Comparison of ENCODE assay signal across 22 cellular contexts in the genomic region with DNA sequence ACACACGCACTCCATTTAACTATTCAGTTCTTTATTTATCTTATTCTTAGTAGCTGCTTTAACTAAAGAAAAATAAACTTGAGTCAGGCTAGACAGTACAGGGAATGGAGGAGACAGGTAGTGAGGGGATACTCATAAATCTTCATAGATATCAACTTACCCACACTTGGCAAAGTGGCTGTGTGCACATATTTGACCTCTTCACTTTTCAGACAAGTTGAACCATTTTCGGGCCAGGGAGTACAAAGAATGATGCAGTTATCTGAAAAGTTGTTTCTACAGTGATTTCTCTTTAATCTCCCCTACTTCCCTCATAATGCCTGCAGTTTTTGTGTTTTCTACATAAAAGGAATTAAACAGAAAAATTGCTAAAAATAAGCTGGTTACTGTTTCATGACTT.
DNase-seq lines count a peak whose midpoint lies in the region; ATAC-seq, FAIRE-seq and TF ChIP-seq lines count a peak whose summit lies in the region.
"Had no signal": no experiment of that assay in that cellular context is flagged by ENCODE, and none has a peak within 500 bp of the region (broad histone marks: within the 10 kb centered on the region; RNA-seq: fewer than 3 reads in every experiment).

No MANE protein-coding gene starts in this region.

- H3K9me3 Mint-ChIP-seq in H9, result no peaks in the 10 kb centered on the region
- H3K9me3 Mint-ChIP-seq in activated naive CD8-positive, alpha-beta T cell treated with anti-CD3 and anti-CD28 coated beads, Interleukin-2, amount 50 U/mL, for 24 hours, result peaks cover under 1% of the 10 kb centered on the region
- H3K9me3 Mint-ChIP-seq: activated T-cell treated with anti-CD3 and anti-CD28 coated beads, Interleukin-2, amount 50 U/mL, for 24 hours; CD4-positive, alpha-beta T cell; central memory CD8-positive, alpha-beta T cell had no signal

- H3K9me3 ChIP-seq in H9 (ENCODE audit: control insufficient read depth, low read depth, low read length) (no peaks in the 10 kb centered on the region), thoracic aorta (no peaks in the 10 kb centered on the region)

- H3K23me2 ChIP-seq in H9 (ENCODE audit: insufficient read length, low read depth, low read length, poor library complexity, severe bottlenecking), result no peaks in the 10 kb centered on the region

- no peaks in the 10 kb centered on the region for H4K20me1 ChIP-seq in H9 (ENCODE audit: control insufficient read depth, insufficient read depth, insufficient read length)

- H3T11ph ChIP-seq in H9 (ENCODE audit: low read length), result no peak overlapping the region

- H3K36me3 Mint-ChIP-seq in H9 (ENCODE audit: insufficient read depth in 1 of 3, low read depth in 3 of 3), result peaks cover 2 to 8% (median 3%) of the 10 kb centered on the region in 3 experiments; a peak in 3 of 7 replicates
- no peaks in the 10 kb centered on the region for H3K36me3 Mint-ChIP-seq in activated naive CD8-positive, alpha-beta T cell treated with anti-CD3 and anti-CD28 coated beads, Interleukin-2, amount 50 U/mL, for 24 hours (ENCODE audit: low read depth)
- H3K36me3 Mint-ChIP-seq: naive thymus-derived CD8-positive, alpha-beta T cell had no signal

- no peak overlapping the region for H4K8ac ChIP-seq in H9 (replicated peaks; ENCODE audit: insufficient read length, low read depth, low read length)

- peaks cover 23 to 24% of the 10 kb centered on the region in 2 experiments for H3K4me1 Mint-ChIP-seq in H9
- no peaks in the 10 kb centered on the region for H3K4me1 Mint-ChIP-seq in activated naive CD8-positive, alpha-beta T cell treated with anti-CD3 and anti-CD28 coated beads, Interleukin-2, amount 50 U/mL, for 24 hours
- H3K4me1 Mint-ChIP-seq: central memory CD8-positive, alpha-beta T cell; naive thymus-derived CD8-positive, alpha-beta T cell had no signal

- no peak overlapping the region for H3K4me3 ChIP-seq in thoracic aorta
- H3K4me3 ChIP-seq: skin epidermis had no signal

- FAIRE-seq in frontal cortex (lab: Jason Lieb, UNC), result no peak

- no peak overlapping the region for H3K23ac ChIP-seq in H9 (ENCODE audit: insufficient read length, low read depth, low read length)

- H3K27ac Mint-ChIP-seq in H9, result peak overlapping the region in 2 of 3 experiments; percentile 4 to 86; a peak in 3 of 7 replicates
- H3K27ac Mint-ChIP-seq in activated naive CD8-positive, alpha-beta T cell treated with anti-CD3 and anti-CD28 coated beads, Interleukin-2, amount 50 U/mL, for 24 hours, result no peak overlapping the region
- H3K27ac Mint-ChIP-seq: activated CD8-positive, alpha-beta T cell treated with anti-CD3 and anti-CD28 coated beads, Interleukin-2, amount 10 ng/mL, durations not matched to agents 7 days and 5 days; activated T-cell treated with anti-CD3 and anti-CD28 coated beads, Interleukin-2, amount 50 U/mL, for 24 hours; CD4-positive, alpha-beta T cell; naive thymus-derived CD8-positive, alpha-beta T cell had no signal

- H2AK5ac ChIP-seq in H9 (ENCODE audit: insufficient read length, low read length), result no peak overlapping the region

- no peak overlapping the region for H3K4ac ChIP-seq in H9 (ENCODE audit: low read depth, low read length)

- no CpG with 5 or more reads among the region's 2 CpGs for WGBS in H9 (ENCODE audit: extremely low coverage, insufficient read length, low lambda C conversion rate)

- no peak overlapping the region for H4K91ac ChIP-seq in H9 (ENCODE audit: insufficient read length, low read depth, low read length)

- H3K27ac ChIP-seq in H9 (ENCODE audit: insufficient read length, low read depth, low read length) (no peak overlapping the region), thoracic aorta (peak overlapping the region; percentile 63 to 69)

- no peak overlapping the region for H3K4me2 ChIP-seq in H9 (ENCODE audit: insufficient read depth, insufficient read length, low read length)

- no peak overlapping the region for H2BK120ac ChIP-seq in H9 (ENCODE audit: low read depth, low read length, poor library complexity, severe bottlenecking)

- H2AFZ ChIP-seq in H9 (ENCODE audit: low read length), result no peak overlapping the region

- H3K27me3 Mint-ChIP-seq in H9 (ENCODE audit: low read depth), result no peaks in the 10 kb centered on the region
- no peaks in the 10 kb centered on the region for H3K27me3 Mint-ChIP-seq in activated naive CD8-positive, alpha-beta T cell treated with anti-CD3 and anti-CD28 coated beads, Interleukin-2, amount 50 U/mL, for 24 hours
- H3K27me3 Mint-ChIP-seq: activated T-cell treated with anti-CD3 and anti-CD28 coated beads, Interleukin-2, amount 50 U/mL, for 24 hours; CD4-positive, alpha-beta T cell; central memory CD8-positive, alpha-beta T cell; naive thymus-derived CD8-positive, alpha-beta T cell had no signal

- H3K18ac ChIP-seq in H9 (ENCODE audit: insufficient read length, low read depth, low read length), result no peak overlapping the region

- H4K5ac ChIP-seq in H9 (ENCODE audit: insufficient read length, low read depth, low read length), result no peak overlapping the region

- no peaks in the 10 kb centered on the region for H3K27me3 ChIP-seq in H9 (ENCODE audit: insufficient read depth, low read length)
- no peaks in the 10 kb centered on the region for H3K27me3 ChIP-seq in thoracic aorta (replicated peaks; ENCODE audit: insufficient read depth)

- no peak overlapping the region for H3K56ac ChIP-seq in H9 (ENCODE audit: insufficient read length, low read depth, low read length)

- no peak overlapping the region for H2BK15ac ChIP-seq in H9 (ENCODE audit: low read depth, low read length)

- no peak overlapping the region for H3K9ac ChIP-seq in H9 (ENCODE audit: extremely low read depth, insufficient read length, low read length)

- no peak overlapping the region for H3K14ac ChIP-seq in H9 (ENCODE audit: insufficient read depth, low read length)

- H2BK5ac ChIP-seq in H9 (ENCODE audit: insufficient read length, low read length), result no peak overlapping the region

- DNase-seq in H9, result no peak
- DNase-seq in RPMI7951 (ENCODE audit: low read depth), result peak; percentile 18
- DNase-seq in left kidney (ENCODE audit: low read depth, low spot score), result peak; percentile 69
- DNase-seq in thoracic aorta (ENCODE audit: low spot score), result no peak
- DNase-seq in frontal cortex (ENCODE audit: low spot score in 2 of 2), result no peak
- no peak for DNase-seq in activated naive CD8-positive, alpha-beta T cell treated with anti-CD3 and anti-CD28 coated beads, Interleukin-2, amount 50 U/mL, for 24 hours
- DNase-seq: activated CD4-positive, CD25-positive, alpha-beta regulatory T cell treated with anti-CD3 and anti-CD28 coated beads, Interleukin-2, amount 50 U/mL, for 72 hours; activated CD8-positive, alpha-beta T cell treated with anti-CD3 and anti-CD28 coated beads, Interleukin-2, amount 10 ng/mL, durations not matched to agents 7 days and 5 days; activated naive CD4-positive, alpha-beta T cell treated with Interleukin-2 at 50 U/mL for 16 hours; activated T-cell treated with anti-CD3 and anti-CD28 coated beads, Interleukin-2, amount 50 U/mL, for 24 hours; anterior cingulate cortex; CD4-positive, alpha-beta T cell; DMS79 treated with DMSO at 0.1 percent for 48 hours; erythroblast; mesendoderm; naive thymus-derived CD8-positive, alpha-beta T cell; NCI-H524; stimulated activated CD4-positive, alpha-beta T cell treated with anti-CD3 and anti-CD28 coated beads, Interleukin-4, amount 100 ng/mL, for 4 hours had no signal

- no peak for TF ChIP-seq CTCF in H9 (conservative IDR thresholded peaks at IDR 0.05)
- TF ChIP-seq CTCF in thoracic aorta (IDR thresholded peaks at IDR 0.05), result no peak

- peaks cover 3% of the 10 kb centered on the region; the same call in 1 of the 2 replicates for H3K4me1 ChIP-seq in H9 (ENCODE audit: insufficient read depth, low read length)
- peaks cover 27 to 48% of the 10 kb centered on the region in 2 donors for H3K4me1 ChIP-seq in thoracic aorta (ENCODE audit: control insufficient read depth in 1 of 2, low read depth in 2 of 2)

- H3K79me2 ChIP-seq in H9 (ENCODE audit: insufficient read depth, low read length), result no peaks in the 10 kb centered on the region

- no peaks in the 10 kb centered on the region for H3K79me1 ChIP-seq in H9 (ENCODE audit: insufficient read depth, low read depth, low read length, poor library complexity, severe bottlenecking)

- no peak overlapping the region for H2BK20ac ChIP-seq in H9 (ENCODE audit: low read depth, low read length, poor library complexity, severe bottlenecking)

- no peak overlapping the region for H2BK12ac ChIP-seq in H9 (ENCODE audit: insufficient read length, low read depth, low read length)

- H3K36me3 ChIP-seq in thoracic aorta, result no peaks in the 10 kb centered on the region

- ATAC-seq in thoracic aorta (ENCODE audit: insufficient number of reproducible peaks, low FRiP score, low read depth) (no peak), GM18858 (IDR thresholded peaks at IDR 0.05; ENCODE audit: unreplicated experiment) (no peak), HG02970 (IDR thresholded peaks at IDR 0.05; ENCODE audit: low FRiP score, unreplicated experiment) (no peak)
- no peak for ATAC-seq in activated naive CD8-positive, alpha-beta T cell treated with anti-CD3 and anti-CD28 coated beads, Interleukin-2, amount 50 U/mL, for 24 hours
- ATAC-seq: activated CD8-positive, alpha-beta T cell treated with anti-CD3 and anti-CD28 coated beads, Interleukin-2, amount 10 ng/mL, durations not matched to agents 7 days and 5 days; naive thymus-derived CD8-positive, alpha-beta T cell had no signal

- H3K4me3 Mint-ChIP-seq in H9, result no peak overlapping the region
- H3K4me3 Mint-ChIP-seq in activated naive CD8-positive, alpha-beta T cell treated with anti-CD3 and anti-CD28 coated beads, Interleukin-2, amount 50 U/mL, for 24 hours, result no peak overlapping the region
- H3K4me3 Mint-ChIP-seq: activated CD8-positive, alpha-beta T cell treated with anti-CD3 and anti-CD28 coated beads, Interleukin-2, amount 10 ng/mL, durations not matched to agents 7 days and 5 days; activated T-cell treated with anti-CD3 and anti-CD28 coated beads, Interleukin-2, amount 50 U/mL, for 24 hours; CD4-positive, alpha-beta T cell; central memory CD8-positive, alpha-beta T cell; naive thymus-derived CD8-positive, alpha-beta T cell had no signal

Comparison
In these comparisons a context has a peak if more than half of its experiments do, and no peak if none do; other contexts are left out.
1. DNase-seq: peak in RPMI7951 (single experiment) and left kidney (single experiment); none in H9 (single experiment), thoracic aorta (single experiment), frontal cortex (0 of 2) and activated naive CD8-positive, alpha-beta T cell treated with anti-CD3 and anti-CD28 coated beads, Interleukin-2, amount 50 U/mL, for 24 hours (single experiment).